29 cellular contexts compared by ENCODE assay signal in genomic region chr16:55359946-55360345, GRCh38. TPM values are rescaled to one million over a fixed set of nuclear protein-coding genes. Genes with fewer than 3 reads are reported as not detected.
"Had no signal": no experiment of that assay in that cellular context is flagged by ENCODE, and none has a peak within 500 bp of the region (broad histone marks: within the 10 kb centered on the region; RNA-seq: fewer than 3 reads in every experiment).

No MANE protein-coding gene starts in this region.

- FAIRE-seq: urothelium cell line had no signal

- H3K4me1 ChIP-seq: stomach, suprapubic skin, testis, thyroid gland, tibial artery, tibial nerve, transverse colon, upper lobe of left lung, upper lobe of right lung, uterus had no signal

- H3K9me3 ChIP-seq: stomach, suprapubic skin, testis, thoracic aorta, thyroid gland, tibial artery, transverse colon, upper lobe of left lung, upper lobe of right lung, uterus had no signal

- H3K4me3 ChIP-seq: stomach, suprapubic skin, testis, thoracic aorta, thyroid gland, tibial artery, tibial nerve, transverse colon, upper lobe of left lung, upper lobe of right lung, uterus had no signal

- H3K27ac ChIP-seq: stomach, suprapubic skin, testis, thoracic aorta, thyroid gland, tibial artery, tibial nerve, transverse colon, upper lobe of left lung, upper lobe of right lung, uterus had no signal

- H3K36me3 ChIP-seq: stomach, suprapubic skin, thoracic aorta, thyroid gland, tibial artery, tibial nerve, transverse colon, upper lobe of left lung, upper lobe of right lung, uterus had no signal

- ATAC-seq: stimulated activated effector memory CD8-positive, alpha-beta T cell treated with anti-CD3 and anti-CD28 coated beads, Interleukin-12 subunit alpha, Interleukin-12 subunit beta, amount 100 ng/mL, for 72 hours; stimulated activated memory B cell treated with anti-CD40 and anti-IgM and Interleukin-4, amounts not matched to agents 10 μg/mL and 1 μg/mL and 100 μg/mL, for 72 hours; stimulated activated naive B cell treated with anti-CD40 and anti-IgM and Interleukin-4, amounts not matched to agents 10 μg/mL and 1 μg/mL and 100 μg/mL, for 72 hours; stimulated activated naive CD8-positive, alpha-beta T cell treated with anti-CD3 and anti-CD28 coated beads, Interleukin-15, amount 100 ng/mL, for 72 hours; stimulated activated naive CD8-positive, alpha-beta T cell treated with anti-CD3 and anti-CD28 coated beads, Interleukin-15, Interleukin-2, amounts not matched to agents 100 U/mL and 50 U/mL, for 24 hours; upper lobe of right lung had no signal

- H3K27me3 ChIP-seq: testis, thyroid gland, tibial artery, tibial nerve, upper lobe of left lung, uterus had no signal

- DNase-seq: stimulated activated CD4-positive, alpha-beta T cell treated with anti-CD3 and anti-CD28 coated beads, Interleukin-2, amount 100 ng/mL, for 48 hours; stimulated activated CD4-positive, alpha-beta T cell treated with anti-CD3 and anti-CD28 coated beads, Interleukin-4, amount 100 ng/mL, for 1 hour; stimulated activated CD4-positive, alpha-beta T cell treated with anti-CD3 and anti-CD28 coated beads, Interleukin-4, amount 100 ng/mL, for 24 hours; stimulated activated CD4-positive, alpha-beta T cell treated with anti-CD3 and anti-CD28 coated beads, Interleukin-4, amount 100 ng/mL, for 4 hours; stimulated activated CD8-positive, alpha-beta memory T cell treated with anti-CD3 and anti-CD28 coated beads, Interleukin-4, amount 100 ng/mL, for 48 hours; stimulated activated naive B cell treated with anti-CD40 and anti-IgM and Interleukin-4, amounts not matched to agents 10 μg/mL and 1 μg/mL and 100 μg/mL, for 72 hours; stimulated activated naive CD4-positive, alpha-beta T cell; stimulated activated naive CD4-positive, alpha-beta T cell treated with Interleukin-2 at 50 U/mL for 16 hours; stimulated activated naive CD8-positive, alpha-beta T cell treated with anti-CD3 and anti-CD28 coated beads, Interleukin-15, amount 100 ng/mL, for 72 hours; stimulated activated naive CD8-positive, alpha-beta T cell treated with anti-CD3 and anti-CD28 coated beads, Interleukin-15, Interleukin-2, amounts not matched to agents 100 U/mL and 50 U/mL, for 24 hours; stomach; substantia nigra; testis; thyroid gland; tibial artery; transverse colon; trophoblast cell; upper lobe of left lung; upper lobe of right lung; uterus had no signal

RNA-seq across cellular contexts. Expression of gene IRX6, which starts 35.9 kb away (rescaled TPM):
- total RNA-seq: stomach, temporal lobe, thoracic aorta, ureter, urinary bladder had no signal
